Comparison of ENCODE assay signal across 1 cellular context in genomic region chr11:64917663-64917995, GRCh38.
TF ChIP-seq lines count a peak whose summit lies in the region.

No MANE protein-coding gene starts in this region.

TF ChIP-seq in H1, 55 proteins besides CTCF, POLR2A, EP300 and RAD21:
- TF ChIP-seq NANOG (IDR thresholded peaks at IDR 0.05; ENCODE audit: insufficient read depth, low read depth, low read length, poor library complexity, severe bottlenecking) = no peak
- no peak for TF ChIP-seq CHD7 (IDR thresholded peaks at IDR 0.05; ENCODE audit: insufficient replicate concordance, low read length)
- no peak for TF ChIP-seq POU5F1 (IDR thresholded peaks at IDR 0.05; ENCODE audit: low read depth, low read length)
- no peak for TF ChIP-seq SIRT6 (IDR thresholded peaks at IDR 0.05; ENCODE audit: low read length)
- no peak for TF ChIP-seq SUZ12 (IDR thresholded peaks at IDR 0.05; ENCODE audit: low read length)
- no peak for TF ChIP-seq CBX5 (IDR thresholded peaks at IDR 0.05; ENCODE audit: low read depth, low read length)
- no peak for TF ChIP-seq MAX (IDR thresholded peaks at IDR 0.05)
- no peak for TF ChIP-seq CEBPB (IDR thresholded peaks at IDR 0.05; ENCODE audit: low read depth, low read length)
- no peak for TF ChIP-seq E2F6 (IDR thresholded peaks at IDR 0.05)
- TF ChIP-seq TAF1 (IDR thresholded peaks at IDR 0.05; ENCODE audit: low read depth, low read length) = no peak
- TF ChIP-seq RFX5 (IDR thresholded peaks at IDR 0.05; ENCODE audit: borderline replicate concordance, low read depth, low read length) = no peak
